1 cellular context compared by ENCODE assay signal in genomic region chr3:39149498-39150169, GRCh38.
TF ChIP-seq lines count a peak whose summit lies in the region.

No MANE protein-coding gene starts in this region.

TF ChIP-seq in HepG2, 621 proteins besides CTCF, POLR2A, EP300 and RAD21:
- TF ChIP-seq MIER2 (CRISPR knock-in tag; IDR thresholded peaks at IDR 0.05) (no peak), LCORL (IDR thresholded peaks at IDR 0.05) (no peak), LCORL (CRISPR knock-in tag; IDR thresholded peaks at IDR 0.05) (no peak), ZMYM2 (CRISPR knock-in tag; IDR thresholded peaks at IDR 0.05) (no peak), ZNF12 (CRISPR knock-in tag; IDR thresholded peaks at IDR 0.05) (no peak), IRF2 (CRISPR knock-in tag; IDR thresholded peaks at IDR 0.05) (no peak), ZNF607 (CRISPR knock-in tag; IDR thresholded peaks at IDR 0.05; ENCODE audit: borderline replicate concordance) (no peak), KAT7 (CRISPR knock-in tag; IDR thresholded peaks at IDR 0.05; ENCODE audit: borderline replicate concordance) (no peak)
